In genomic region chr2:3192920-3193319, GRCh38 we compare ENCODE assay signal across 1 cellular context.
TF ChIP-seq lines count a peak whose summit lies in the region.

No MANE protein-coding gene starts in this region.

TF ChIP-seq in SK-N-SH, 30 proteins besides CTCF, POLR2A, EP300 and RAD21 (continued from another document):
- TF ChIP-seq ZBTB33 (IDR thresholded peaks at IDR 0.05; ENCODE audit: borderline replicate concordance, low read depth) (no peak), RXRA (IDR thresholded peaks at IDR 0.05; ENCODE audit: borderline replicate concordance, low read depth) (no peak), PBX3 (IDR thresholded peaks at IDR 0.05) (no peak), MXI1 (IDR thresholded peaks at IDR 0.05; ENCODE audit: low read depth, low read length) (no peak), YY1 (IDR thresholded peaks at IDR 0.05; ENCODE audit: low read depth) (no peak), MEF2A (IDR thresholded peaks at IDR 0.05; ENCODE audit: borderline replicate concordance, low read depth) (no peak), TAF1 (IDR thresholded peaks at IDR 0.05; ENCODE audit: borderline replicate concordance, low read depth, low read length) (no peak), EZH2phosphoT487 (IDR thresholded peaks at IDR 0.05; ENCODE audit: borderline replicate concordance, low read depth) (no peak), TCF12 (IDR thresholded peaks at IDR 0.05) (no peak), RFX5 (IDR thresholded peaks at IDR 0.05; ENCODE audit: low read length) (no peak), RCOR1 (IDR thresholded peaks at IDR 0.05; ENCODE audit: low read length) (no peak)
